In the genomic region with DNA sequence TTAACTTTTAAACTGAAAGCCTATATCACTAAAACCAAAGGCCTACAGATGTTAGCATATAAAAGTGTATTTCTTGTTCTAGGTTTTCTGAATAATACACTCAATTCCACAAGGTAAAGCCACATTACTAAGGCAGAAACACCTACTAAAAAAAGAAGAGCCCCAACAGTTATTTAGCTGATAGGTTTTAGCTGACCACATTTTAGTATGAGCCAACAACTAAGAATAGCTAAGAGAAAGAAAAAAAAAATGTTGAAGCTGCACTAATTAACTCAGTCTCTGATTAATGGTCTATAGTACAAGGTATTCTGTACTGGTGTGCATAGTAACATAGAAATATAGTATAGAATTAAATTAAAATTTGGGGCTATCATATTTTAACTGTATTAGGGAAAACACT, we compare ENCODE assay signal across 20 cellular contexts. TPM values are rescaled to one million over a fixed set of nuclear protein-coding genes. Genes with fewer than 3 reads are reported as not detected.
DNase-seq lines count a peak whose midpoint lies in the region; ATAC-seq, FAIRE-seq and TF ChIP-seq lines count a peak whose summit lies in the region.
"Had no signal": no experiment of that assay in that cellular context is flagged by ENCODE, and none has a peak within 500 bp of the region (broad histone marks: within the 10 kb centered on the region; RNA-seq: fewer than 3 reads in every experiment).

No MANE protein-coding gene starts in this region.

- H3K27me3 ChIP-seq in Karpas-422 (ENCODE audit: low read length) (no peaks in the 10 kb centered on the region), heart right ventricle (no peaks in the 10 kb centered on the region), lower lobe of right lung (ENCODE audit: low read depth) (no peaks in the 10 kb centered on the region)

- H3K9ac ChIP-seq in Karpas-422 (ENCODE audit: low read length): no peak overlapping the region

- H2AFZ ChIP-seq in Karpas-422 (ENCODE audit: low read length): no peak overlapping the region

- H3K36me3 ChIP-seq in Karpas-422 (ENCODE audit: insufficient read depth, low read length) (peaks cover 21% of the 10 kb centered on the region; the same call in 1 of the 2 replicates), heart right ventricle (peaks cover 0 to 49% (median 9%) of the 10 kb centered on the region in 9 donors), lower lobe of right lung (peaks cover 17% of the 10 kb centered on the region)

- TF ChIP-seq CTCF in natural killer cell (IDR thresholded peaks at IDR 0.05) (no peak), heart right ventricle (IDR thresholded peaks at IDR 0.05) (no peak), lower lobe of right lung (IDR thresholded peaks at IDR 0.05) (no peak), D721Med (IDR thresholded peaks at IDR 0.05; ENCODE audit: insufficient read depth, missing control alignments) (no peak)

- ATAC-seq in natural killer cell: no peak
- no peak for ATAC-seq in natural killer cell treated with Interleukin-12 subunit alpha and Interleukin-12 subunit beta and Interleukin-15 and Interleukin-18, amount 100 ng/mL, for 72 hours
- peak in 3 of 8 donors; percentile 46 to 71 (median 53) for ATAC-seq in heart right ventricle
- ATAC-seq in stimulated activated effector memory CD8-positive, alpha-beta T cell treated with anti-CD3 and anti-CD28 coated beads, Interleukin-12 subunit alpha, Interleukin-12 subunit beta, amount 100 ng/mL, for 72 hours: peak; percentile 73
- ATAC-seq in lower lobe of right lung: no peak
- ATAC-seq: sciatic nerve had no signal

- peaks cover 43 to 58% of the 10 kb centered on the region in 2 donors for H3K4me1 Mint-ChIP-seq in natural killer cell
- peaks cover 18 to 23% of the 10 kb centered on the region in 2 donors for H3K4me1 Mint-ChIP-seq in natural killer cell treated with Interleukin-12 subunit alpha and Interleukin-12 subunit beta and Interleukin-15 and Interleukin-18, amount 100 ng/mL, for 72 hours (ENCODE audit: low read depth in 2 of 2)
- peaks cover 20% of the 10 kb centered on the region for H3K4me1 Mint-ChIP-seq in stimulated activated effector memory CD8-positive, alpha-beta T cell treated with anti-CD3 and anti-CD28 coated beads, Interleukin-12 subunit alpha, Interleukin-12 subunit beta, amount 100 ng/mL, for 72 hours

- H3K4me3 Mint-ChIP-seq in natural killer cell: no peak overlapping the region
- no peak overlapping the region for H3K4me3 Mint-ChIP-seq in natural killer cell treated with Interleukin-12 subunit alpha and Interleukin-12 subunit beta and Interleukin-15 and Interleukin-18, amount 100 ng/mL, for 72 hours
- H3K4me3 Mint-ChIP-seq in stimulated activated effector memory CD8-positive, alpha-beta T cell treated with anti-CD3 and anti-CD28 coated beads, Interleukin-12 subunit alpha, Interleukin-12 subunit beta, amount 100 ng/mL, for 72 hours: no peak overlapping the region
- H3K4me3 Mint-ChIP-seq: activated naive CD4-positive, alpha-beta T cell treated with anti-CD3 and anti-CD28 coated beads, Interleukin-2, amount 50 U/mL, for 24 hours; T-helper 1 cell treated with Interleukin-12 subunit alpha and Interleukin-12 subunit beta and Interleukin-4 antibody, amounts not matched to agents 30 μg/mL and 1 μg/mL, for 36 hours had no signal

- no peak overlapping the region for H3K4me2 ChIP-seq in Karpas-422 (ENCODE audit: low read depth, low read length, poor library complexity, severe bottlenecking)

- no peaks in the 10 kb centered on the region for H3K9me3 Mint-ChIP-seq in natural killer cell
- no peaks in the 10 kb centered on the region for H3K9me3 Mint-ChIP-seq in natural killer cell treated with Interleukin-12 subunit alpha and Interleukin-12 subunit beta and Interleukin-15 and Interleukin-18, amount 100 ng/mL, for 72 hours
- H3K9me3 Mint-ChIP-seq in stimulated activated effector memory CD8-positive, alpha-beta T cell treated with anti-CD3 and anti-CD28 coated beads, Interleukin-12 subunit alpha, Interleukin-12 subunit beta, amount 100 ng/mL, for 72 hours: no peaks in the 10 kb centered on the region
- H3K9me3 Mint-ChIP-seq: activated naive CD4-positive, alpha-beta T cell treated with anti-CD3 and anti-CD28 coated beads, Interleukin-2, amount 50 U/mL, for 24 hours had no signal

- peak overlapping the region; percentile 47 for H3K27ac ChIP-seq in Karpas-422 (ENCODE audit: low read length)
- peak overlapping the region in 6 of 10 donors; percentile 31 to 67 (median 48) for H3K27ac ChIP-seq in heart right ventricle
- no peak overlapping the region for H3K27ac ChIP-seq in lower lobe of right lung
- H3K27ac ChIP-seq: WERI-Rb-1 had no signal

- H3K9me3 ChIP-seq in Karpas-422 (ENCODE audit: low read length): no peaks in the 10 kb centered on the region
- H3K9me3 ChIP-seq in heart right ventricle: peaks cover 0 to 4% (median 0%) of the 10 kb centered on the region in 11 donors
- no peaks in the 10 kb centered on the region for H3K9me3 ChIP-seq in lower lobe of right lung

- peak overlapping the region; percentile 31 to 32 for H3K27ac Mint-ChIP-seq in natural killer cell
- peak overlapping the region in 1 of 2 donors; percentile 47 for H3K27ac Mint-ChIP-seq in natural killer cell treated with Interleukin-12 subunit alpha and Interleukin-12 subunit beta and Interleukin-15 and Interleukin-18, amount 100 ng/mL, for 72 hours
- peak overlapping the region; percentile 12 for H3K27ac Mint-ChIP-seq in stimulated activated effector memory CD8-positive, alpha-beta T cell treated with anti-CD3 and anti-CD28 coated beads, Interleukin-12 subunit alpha, Interleukin-12 subunit beta, amount 100 ng/mL, for 72 hours
- H3K27ac Mint-ChIP-seq: activated naive CD4-positive, alpha-beta T cell treated with anti-CD3 and anti-CD28 coated beads, Interleukin-2, amount 50 U/mL, for 24 hours; T-helper 1 cell treated with Interleukin-12 subunit alpha and Interleukin-12 subunit beta and Interleukin-4 antibody, amounts not matched to agents 30 μg/mL and 1 μg/mL, for 36 hours had no signal

- no peaks in the 10 kb centered on the region for H3K27me3 Mint-ChIP-seq in natural killer cell (ENCODE audit: low read depth in 2 of 2)
- no peaks in the 10 kb centered on the region for H3K27me3 Mint-ChIP-seq in natural killer cell treated with Interleukin-12 subunit alpha and Interleukin-12 subunit beta and Interleukin-15 and Interleukin-18, amount 100 ng/mL, for 72 hours
- H3K27me3 Mint-ChIP-seq: activated naive CD4-positive, alpha-beta T cell treated with anti-CD3 and anti-CD28 coated beads, Interleukin-2, amount 50 U/mL, for 24 hours had no signal

- peaks cover 86% of the 10 kb centered on the region for H3K79me2 ChIP-seq in Karpas-422 (ENCODE audit: low read length)

- H3K4me3 ChIP-seq in Karpas-422 (ENCODE audit: low read length) (no peak overlapping the region), heart right ventricle (no peak overlapping the region), lower lobe of right lung (no peak overlapping the region)

- FAIRE-seq in D721Med (lab: Jason Lieb, UNC): no peak
- FAIRE-seq: kidney, urothelium cell line had no signal

- H4K20me1 ChIP-seq in Karpas-422 (ENCODE audit: insufficient read depth, low read depth, low read length): no peaks in the 10 kb centered on the region

- H3K9me2 ChIP-seq in Karpas-422 (replicated peaks; ENCODE audit: insufficient read depth, low read length): no peaks in the 10 kb centered on the region

- intact Hi-C loops in natural killer cell (cut with micrococcal nuclease): no loop called here
- intact Hi-C loops in heart right ventricle (cut with DNase I): no loop called here
- intact Hi-C loops in lower lobe of right lung (cut with DNase I): no loop called here

- H3K4me1 ChIP-seq in Karpas-422 (ENCODE audit: low read length) (peaks cover 31% of the 10 kb centered on the region), heart right ventricle (peaks cover 0 to 49% (median 43%) of the 10 kb centered on the region in 9 donors), lower lobe of right lung (peaks cover 22% of the 10 kb centered on the region)

- H3K36me3 Mint-ChIP-seq in natural killer cell: peaks cover 5% of the 10 kb centered on the region
- peaks cover 8% of the 10 kb centered on the region for H3K36me3 Mint-ChIP-seq in natural killer cell treated with Interleukin-12 subunit alpha and Interleukin-12 subunit beta and Interleukin-15 and Interleukin-18, amount 100 ng/mL, for 72 hours
- peaks cover 74% of the 10 kb centered on the region for H3K36me3 Mint-ChIP-seq in stimulated activated effector memory CD8-positive, alpha-beta T cell treated with anti-CD3 and anti-CD28 coated beads, Interleukin-12 subunit alpha, Interleukin-12 subunit beta, amount 100 ng/mL, for 72 hours

- no peak for DNase-seq in natural killer cell
- no peak for DNase-seq in natural killer cell treated with Interleukin-12 subunit alpha and Interleukin-12 subunit beta and Interleukin-15 and Interleukin-18, amount 100 ng/mL, for 72 hours (ENCODE audit: low spot score)
- DNase-seq in Karpas-422: no peak
- DNase-seq in heart right ventricle: no peak
- DNase-seq in stimulated activated effector memory CD8-positive, alpha-beta T cell treated with anti-CD3 and anti-CD28 coated beads, Interleukin-12 subunit alpha, Interleukin-12 subunit beta, amount 100 ng/mL, for 72 hours (ENCODE audit: low spot score in 2 of 2): no peak
- no peak for DNase-seq in lower lobe of right lung
- DNase-seq in D721Med (ENCODE audit: insufficient read length, low spot score): no peak
- DNase-seq in NCI-H524 treated with DMSO at 0.1 percent for 48 hours (lab: John Stamatoyannopoulos, UW): no peak
- DNase-seq: activated CD4-positive, alpha-beta T cell treated with anti-CD3 and anti-CD28 coated beads, Interleukin-2, amount 50 U/mL, for 4 hours; cortex of kidney; DMS79; kidney; mesendoderm; NCI-H2029; NCI-H446; WERI-Rb-1 had no signal

RNA-seq across cellular contexts. Expression of gene ZFR, which starts 23.5 kb away (rescaled TPM):
- total RNA-seq in natural killer cell (10 to 100 TPM; 62.7 to 70.8 (median 62.7) TPM), heart right ventricle (10 to 100 TPM; 56.2 to 78.6 (median 60.6) TPM), lower lobe of right lung (53.8 TPM)
- total RNA-seq in natural killer cell treated with Interleukin-12 subunit alpha and Interleukin-12 subunit beta and Interleukin-15 and Interleukin-18, amount 100 ng/mL, for 72 hours: 10 to 100 TPM; 58.2 to 70.5 TPM
- 59.7 and 87.7 TPM in 2 replicates for total RNA-seq in Karpas-422 (2014; rRNA removed; shearing (Covaris generic); ENCODE audit: low replicate concordance)
- polyA plus RNA-seq in heart right ventricle: 10 to 100 TPM; 26.8 to 31.3 TPM
